8 cellular contexts compared by ENCODE assay signal in genomic region chr11:64923944-64924909, GRCh38. TPM values are rescaled to one million over a fixed set of nuclear protein-coding genes. Genes with fewer than 3 reads are reported as not detected.
A peak's percentile ranks its signal among the peaks of the same experiment; 100 is the strongest.
DNase-seq lines count a peak whose midpoint lies in the region; ATAC-seq and TF ChIP-seq lines count a peak whose summit lies in the region.

PPP2R5B (plus strand) TSS chr11:64924689; CDS start chr11:64925735, 1,046 bp downstream.

- peaks cover 2% of the 10 kb centered on the region for H3K36me3 Mint-ChIP-seq in T-helper 2 cell treated with Interferon-gamma antibody and Interleukin-4, amounts not matched to agents 5 μg/mL and 100 μg/mL, for 36 hours (ENCODE audit: low read depth)

- TF ChIP-seq POLR2A in prostate gland (IDR thresholded peaks at IDR 0.05), result peak; percentile 78

- peak within 1 kb of the TSS; percentile 99 for H3K27ac Mint-ChIP-seq in T-helper 2 cell treated with Interferon-gamma antibody and Interleukin-4, amounts not matched to agents 5 μg/mL and 100 μg/mL, for 36 hours

- intact Hi-C loops in prostate gland (cut with DNase I), result no loop called here

- H3K27ac ChIP-seq in right atrium auricular region (peak within 1 kb of the TSS; percentile 97 to 98), prostate gland (peak within 1 kb of the TSS; percentile 91 to 96), urinary bladder (ENCODE audit: low read depth) (peak within 1 kb of the TSS; percentile 91)

- ATAC-seq in GM18498 (IDR thresholded peaks at IDR 0.05; ENCODE audit: unreplicated experiment), result peak; percentile 86
- peak; percentile 75 for ATAC-seq in HG02973 (IDR thresholded peaks at IDR 0.05; ENCODE audit: unreplicated experiment)

- no peaks in the 10 kb centered on the region for H3K27me3 Mint-ChIP-seq in T-helper 2 cell treated with Interferon-gamma antibody and Interleukin-4, amounts not matched to agents 5 μg/mL and 100 μg/mL, for 36 hours (ENCODE audit: low read depth)

- H3K4me1 Mint-ChIP-seq in T-helper 2 cell treated with Interferon-gamma antibody and Interleukin-4, amounts not matched to agents 5 μg/mL and 100 μg/mL, for 36 hours (ENCODE audit: low read depth), result peaks cover 7% of the 10 kb centered on the region

- H3K4me1 ChIP-seq in right atrium auricular region, result peaks cover 0 to 32% of the 10 kb centered on the region in 2 donors
- H3K4me1 ChIP-seq in prostate gland (replicated peaks), result peaks cover 7% of the 10 kb centered on the region
- H3K4me1 ChIP-seq in urinary bladder (ENCODE audit: insufficient read depth), result no peaks in the 10 kb centered on the region

- H3K4me3 ChIP-seq in right atrium auricular region, result peak within 1 kb of the TSS; percentile 95 to 96
- peak within 1 kb of the TSS; percentile 97 to 98 for H3K4me3 ChIP-seq in prostate gland
- H3K4me3 ChIP-seq in urinary bladder (ENCODE audit: low read depth, low read length), result peak within 1 kb of the TSS; percentile 89

- peak within 1 kb of the TSS; percentile 97 for H3K4me3 Mint-ChIP-seq in T-helper 2 cell treated with Interferon-gamma antibody and Interleukin-4, amounts not matched to agents 5 μg/mL and 100 μg/mL, for 36 hours

- 2% methylated on average over 47 of the region's 47 CpGs for WGBS in prostate gland
- WGBS in urinary bladder, result under 1% methylated on average over 47 of the region's 47 CpGs

- TF ChIP-seq CTCF in right atrium auricular region (IDR thresholded peaks at IDR 0.05) (no peak), prostate gland (IDR thresholded peaks at IDR 0.05) (peak in 2 of 4 experiments; percentile 12 to 31)

- no peaks in the 10 kb centered on the region for H3K9me3 ChIP-seq in right atrium auricular region
- no peaks in the 10 kb centered on the region for H3K9me3 ChIP-seq in prostate gland

- DNase-seq in NCI-H1930 (lab: John Stamatoyannopoulos, UW) (peak; percentile 81 to 83), anterior cingulate cortex (lab: John Stamatoyannopoulos, UW) (peak; percentile 65 to 98 (median 92)), right atrium auricular region (ENCODE audit: low spot score) (peak; percentile 96), prostate gland (ENCODE audit: low spot score) (peak; percentile 93)
- DNase-seq in T-helper 2 cell treated with Interferon-gamma antibody and Interleukin-4, amounts not matched to agents 5 μg/mL and 100 μg/mL, for 36 hours (ENCODE audit: low spot score), result peak; percentile 89

- H3K27me3 ChIP-seq in right atrium auricular region, result no peaks in the 10 kb centered on the region
- H3K27me3 ChIP-seq in prostate gland (replicated peaks; ENCODE audit: insufficient read depth), result no peaks in the 10 kb centered on the region

- peaks cover 23% of the 10 kb centered on the region for H3K36me3 ChIP-seq in right atrium auricular region
- no peaks in the 10 kb centered on the region for H3K36me3 ChIP-seq in prostate gland
- H3K36me3 ChIP-seq in urinary bladder (ENCODE audit: insufficient read depth), result no peaks in the 10 kb centered on the region

- no peaks in the 10 kb centered on the region for H3K9me3 Mint-ChIP-seq in T-helper 2 cell treated with Interferon-gamma antibody and Interleukin-4, amounts not matched to agents 5 μg/mL and 100 μg/mL, for 36 hours

RNA-seq across cellular contexts. Expression of gene PPP2R5B, which starts in this region (rescaled TPM):
- total RNA-seq in right atrium auricular region, result 10 to 100 TPM; 21.5 to 23.0 TPM
- 10 to 100 TPM; 14.1 to 32.6 TPM for total RNA-seq in prostate gland
- total RNA-seq in urinary bladder, result 7.3 TPM
- 22.1 TPM for polyA plus RNA-seq in urinary bladder

Comparison
In these comparisons a context has a peak if more than half of its experiments do, and no peak if none do; other contexts are left out.
1. Peak in every context shown above with its lines: DNase-seq, ATAC-seq, H3K4me3 ChIP-seq and H3K27ac ChIP-seq.